ENCODE assay signal across 22 cellular contexts in genomic region chr7:157729566-157729965, GRCh38.
DNase-seq lines count a peak whose midpoint lies in the region; ATAC-seq, FAIRE-seq and TF ChIP-seq lines count a peak whose summit lies in the region.
"Had no signal": no experiment of that assay in that cellular context is flagged by ENCODE, and none has a peak within 500 bp of the region (broad histone marks: within the 10 kb centered on the region; RNA-seq: fewer than 3 reads in every experiment).

No MANE protein-coding gene starts in this region.

- no peak overlapping the region for H3K4me2 ChIP-seq in HepG2 (ENCODE audit: low read depth, low read length)

- ATAC-seq in HepG2 (peak; percentile 58; the same call in 2 of the 3 replicates), HG03354 (IDR thresholded peaks at IDR 0.05; ENCODE audit: poor library complexity, severe bottlenecking, unreplicated experiment) (no peak)

- TF ChIP-seq POLR2A in HepG2 (IDR thresholded peaks at IDR 0.05; ENCODE audit: insufficient read depth in 1 of 2, low read depth in 2 of 2, low read length in 2 of 2), result no peak

- H3K27me3 ChIP-seq in HepG2 (ENCODE audit: control insufficient read depth in 1 of 2, insufficient read depth in 2 of 2, low read length in 2 of 2) (peaks cover 0 to 30% of the 10 kb centered on the region in 2 experiments; a peak in 2 of 5 replicates), small intestine (ENCODE audit: control insufficient read depth in 2 of 2, insufficient read depth in 2 of 2, low read length in 2 of 2) (no peaks in the 10 kb centered on the region)

- FAIRE-seq in HepG2 (lab: Jason Lieb, UNC) (no peak), small intestine (lab: Jason Lieb, UNC) (no peak)
- FAIRE-seq: GM12892, GM18507, RCC 7860 had no signal

- TF ChIP-seq CTCF in HepG2 (CRISPR knock-in tag; IDR thresholded peaks at IDR 0.05), result peak; percentile 41

- CTCF ChIA-PET in HepG2 (lab: Yijun Ruan, JAX; ENCODE audit: low intra/inter-chr PET ratio, low total read pairs), result no interaction called here

- H3K4me1 ChIP-seq in HepG2 (ENCODE audit: insufficient read depth, low read length), result no peaks in the 10 kb centered on the region
- H3K4me1 ChIP-seq in small intestine (ENCODE audit: control insufficient read depth in 2 of 2, insufficient read depth in 1 of 2, low read depth in 1 of 2, low read length in 1 of 2), result no peaks in the 10 kb centered on the region

- H3K27ac ChIP-seq in HepG2 (ENCODE audit: extremely low read length, insufficient read depth, low read length), result no peak overlapping the region
- no peak overlapping the region for H3K27ac ChIP-seq in small intestine (ENCODE audit: low read depth in 1 of 2, low read length in 1 of 2)

- H3K36me3 ChIP-seq in HepG2 (replicated peaks in 1 of 2; ENCODE audit: control insufficient read depth in 1 of 2, insufficient read depth in 2 of 2, low read length in 2 of 2) (no peaks in the 10 kb centered on the region), small intestine (ENCODE audit: control insufficient read depth in 2 of 2, insufficient read depth in 2 of 2, low read length in 2 of 2) (no peaks in the 10 kb centered on the region)

- DNase-seq in NCI-H748 (lab: John Stamatoyannopoulos, UW; ENCODE audit: unreplicated experiment), result peak; percentile 21
- DNase-seq in NCI-H748 treated with DMSO at 0.1 percent for 48 hours (lab: John Stamatoyannopoulos, UW), result no peak
- DNase-seq in RPMI8226, result peak; percentile 26
- no peak for DNase-seq in HepG2 (ENCODE audit: low spot score)
- DNase-seq in NCI-H1048 (lab: John Stamatoyannopoulos, UW), result no peak
- DNase-seq in ureter (ENCODE audit: low spot score), result no peak
- DNase-seq in small intestine, result no peak
- DNase-seq: CD4-positive, alpha-beta T cell; DMS153; GOT3; MV-4-11; NCI-H1436; NCI-H2029; NCI-H2171; NCI-H446; NCI-H774; Right ventricle myocardium superior; SW 1271 had no signal

- no TSS peak for BruUV-seq in HepG2 (replicated peaks; lab: Mats Ljungman, UMichigan)

- no peak overlapping the region for H2AFZ ChIP-seq in HepG2 (ENCODE audit: low read length)

- peaks cover 16% of the 10 kb centered on the region; the same call in 1 of the 2 replicates for H4K20me1 ChIP-seq in HepG2 (ENCODE audit: insufficient read depth, low read length)

- H3K79me2 ChIP-seq in HepG2 (ENCODE audit: insufficient read depth, low read length), result no peaks in the 10 kb centered on the region

- WGBS in HepG2 (ENCODE audit: low lambda C conversion rate), result 31% methylated on average over 4 of the region's 11 CpGs
- WGBS in small intestine, 3 donors, result 34 to 72% (median 49%) methylated on average over 11 of the region's 11 CpGs

- in situ Hi-C loops in HepG2 (cut with HindIII; ENCODE audit: extremely low pct_ligation_motif_present, low pct_unique_long_range_greater_than_20kb), result no loop called here

- no peaks in the 10 kb centered on the region for H3K9me3 ChIP-seq in HepG2 (ENCODE audit: low read length)
- no peaks in the 10 kb centered on the region for H3K9me3 ChIP-seq in small intestine (ENCODE audit: control insufficient read depth, low read depth)

- TF ChIP-seq EP300 in HepG2 (IDR thresholded peaks at IDR 0.05; ENCODE audit: low read depth in 2 of 2, low read length in 2 of 2) (no peak), HepG2 (CRISPR knock-in tag; IDR thresholded peaks at IDR 0.05; ENCODE audit: borderline replicate concordance) (no peak)

- intact Hi-C loops in HepG2 (cut with micrococcal nuclease; ENCODE audit: unreplicated experiment), result no loop called here

- H3K4me3 ChIP-seq in HepG2 (replicated peaks in 1 of 3; ENCODE audit: insufficient read depth in 1 of 3, low read depth in 2 of 3, low read length in 3 of 3) (no peak overlapping the region), small intestine (ENCODE audit: low read depth in 1 of 2, low read length in 2 of 2) (no peak overlapping the region)

- no peak for TF ChIP-seq RAD21 in HepG2 (CRISPR knock-in tag; IDR thresholded peaks at IDR 0.05)

- H3K9ac ChIP-seq in HepG2 (ENCODE audit: insufficient read depth, low read depth, low read length), result no peak overlapping the region

- POLR2A ChIA-PET in HepG2 (lab: Yijun Ruan, JAX), result no interaction called here

TF ChIP-seq in HepG2, 621 proteins besides CTCF, POLR2A, EP300 and RAD21:
- TF ChIP-seq ZNF263 (CRISPR knock-in tag; IDR thresholded peaks at IDR 0.05) (peak; percentile 59), MNT (IDR thresholded peaks at IDR 0.05) (peak; percentile 34; the same call in 1 of the 2 replicates), STAG1 (CRISPR knock-in tag; IDR thresholded peaks at IDR 0.05) (peak; percentile 23), MAX (IDR thresholded peaks at IDR 0.05) (peak; percentile 32; the same call in 1 of the 2 replicates), ZBTB25 (CRISPR knock-in tag; IDR thresholded peaks at IDR 0.05) (no peak), MAFK (conservative IDR thresholded peaks at IDR 0.05 in 1 of 2, IDR thresholded peaks at IDR 0.05 in 1 of 2; ENCODE audit: low read length in 2 of 2) (no peak)
- TF ChIP-seq, protein P1, sequence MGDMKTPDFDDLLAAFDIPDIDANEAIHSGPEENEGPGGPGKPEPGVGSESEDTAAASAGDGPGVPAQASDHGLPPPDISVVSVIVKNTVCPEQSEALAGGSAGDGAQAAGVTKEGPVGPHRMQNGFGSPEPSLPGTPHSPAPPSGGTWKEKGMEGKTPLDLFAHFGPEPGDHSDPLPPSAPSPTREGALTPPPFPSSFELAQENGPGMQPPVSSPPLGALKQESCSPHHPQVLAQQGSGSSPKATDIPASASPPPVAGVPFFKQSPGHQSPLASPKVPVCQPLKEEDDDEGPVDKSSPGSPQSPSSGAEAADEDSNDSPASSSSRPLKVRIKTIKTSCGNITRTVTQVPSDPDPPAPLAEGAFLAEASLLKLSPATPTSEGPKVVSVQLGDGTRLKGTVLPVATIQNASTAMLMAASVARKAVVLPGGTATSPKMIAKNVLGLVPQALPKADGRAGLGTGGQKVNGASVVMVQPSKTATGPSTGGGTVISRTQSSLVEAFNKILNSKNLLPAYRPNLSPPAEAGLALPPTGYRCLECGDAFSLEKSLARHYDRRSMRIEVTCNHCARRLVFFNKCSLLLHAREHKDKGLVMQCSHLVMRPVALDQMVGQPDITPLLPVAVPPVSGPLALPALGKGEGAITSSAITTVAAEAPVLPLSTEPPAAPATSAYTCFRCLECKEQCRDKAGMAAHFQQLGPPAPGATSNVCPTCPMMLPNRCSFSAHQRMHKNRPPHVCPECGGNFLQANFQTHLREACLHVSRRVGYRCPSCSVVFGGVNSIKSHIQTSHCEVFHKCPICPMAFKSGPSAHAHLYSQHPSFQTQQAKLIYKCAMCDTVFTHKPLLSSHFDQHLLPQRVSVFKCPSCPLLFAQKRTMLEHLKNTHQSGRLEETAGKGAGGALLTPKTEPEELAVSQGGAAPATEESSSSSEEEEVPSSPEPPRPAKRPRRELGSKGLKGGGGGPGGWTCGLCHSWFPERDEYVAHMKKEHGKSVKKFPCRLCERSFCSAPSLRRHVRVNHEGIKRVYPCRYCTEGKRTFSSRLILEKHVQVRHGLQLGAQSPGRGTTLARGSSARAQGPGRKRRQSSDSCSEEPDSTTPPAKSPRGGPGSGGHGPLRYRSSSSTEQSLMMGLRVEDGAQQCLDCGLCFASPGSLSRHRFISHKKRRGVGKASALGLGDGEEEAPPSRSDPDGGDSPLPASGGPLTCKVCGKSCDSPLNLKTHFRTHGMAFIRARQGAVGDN (CRISPR knock-in tag; IDR thresholded peaks at IDR 0.05), result peak; percentile 27; the same call in 1 of the 2 replicates

Comparison
In these comparisons a context has a peak if more than half of its experiments do, and no peak if none do; other contexts are left out.
1. DNase-seq: peak in NCI-H748 (single experiment) and RPMI8226 (single experiment); none in NCI-H748 treated with DMSO at 0.1 percent for 48 hours (single experiment), HepG2 (single experiment), NCI-H1048 (single experiment), ureter (single experiment) and small intestine (single experiment).